2 cellular contexts compared by ENCODE assay signal in genomic region chr17:38454528-38454927, GRCh38.
A peak's percentile ranks its signal among the peaks of the same experiment; 100 is the strongest.
TF ChIP-seq lines count a peak whose summit lies in the region.

No MANE protein-coding gene starts in this region.

TF ChIP-seq in Ishikawa, 13 proteins besides CTCF, POLR2A, EP300 and RAD21 (continued from another document):
- TF ChIP-seq TEAD4 (IDR thresholded peaks at IDR 0.05): no peak
- TF ChIP-seq EGR1 (IDR thresholded peaks at IDR 0.05): no peak
- TF ChIP-seq TCF12 (IDR thresholded peaks at IDR 0.05; ENCODE audit: low read depth): peak; percentile 79
- TF ChIP-seq USF1 (IDR thresholded peaks at IDR 0.05): peak; percentile 77
- TF ChIP-seq CEBPB (IDR thresholded peaks at IDR 0.05): no peak
- TF ChIP-seq, protein P1, sequence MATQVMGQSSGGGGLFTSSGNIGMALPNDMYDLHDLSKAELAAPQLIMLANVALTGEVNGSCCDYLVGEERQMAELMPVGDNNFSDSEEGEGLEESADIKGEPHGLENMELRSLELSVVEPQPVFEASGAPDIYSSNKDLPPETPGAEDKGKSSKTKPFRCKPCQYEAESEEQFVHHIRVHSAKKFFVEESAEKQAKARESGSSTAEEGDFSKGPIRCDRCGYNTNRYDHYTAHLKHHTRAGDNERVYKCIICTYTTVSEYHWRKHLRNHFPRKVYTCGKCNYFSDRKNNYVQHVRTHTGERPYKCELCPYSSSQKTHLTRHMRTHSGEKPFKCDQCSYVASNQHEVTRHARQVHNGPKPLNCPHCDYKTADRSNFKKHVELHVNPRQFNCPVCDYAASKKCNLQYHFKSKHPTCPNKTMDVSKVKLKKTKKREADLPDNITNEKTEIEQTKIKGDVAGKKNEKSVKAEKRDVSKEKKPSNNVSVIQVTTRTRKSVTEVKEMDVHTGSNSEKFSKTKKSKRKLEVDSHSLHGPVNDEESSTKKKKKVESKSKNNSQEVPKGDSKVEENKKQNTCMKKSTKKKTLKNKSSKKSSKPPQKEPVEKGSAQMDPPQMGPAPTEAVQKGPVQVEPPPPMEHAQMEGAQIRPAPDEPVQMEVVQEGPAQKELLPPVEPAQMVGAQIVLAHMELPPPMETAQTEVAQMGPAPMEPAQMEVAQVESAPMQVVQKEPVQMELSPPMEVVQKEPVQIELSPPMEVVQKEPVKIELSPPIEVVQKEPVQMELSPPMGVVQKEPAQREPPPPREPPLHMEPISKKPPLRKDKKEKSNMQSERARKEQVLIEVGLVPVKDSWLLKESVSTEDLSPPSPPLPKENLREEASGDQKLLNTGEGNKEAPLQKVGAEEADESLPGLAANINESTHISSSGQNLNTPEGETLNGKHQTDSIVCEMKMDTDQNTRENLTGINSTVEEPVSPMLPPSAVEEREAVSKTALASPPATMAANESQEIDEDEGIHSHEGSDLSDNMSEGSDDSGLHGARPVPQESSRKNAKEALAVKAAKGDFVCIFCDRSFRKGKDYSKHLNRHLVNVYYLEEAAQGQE (IDR thresholded peaks at IDR 0.05; ENCODE audit: low read depth): no peak
- no peak for TF ChIP-seq TAF1 (IDR thresholded peaks at IDR 0.05; ENCODE audit: low read depth)
- TF ChIP-seq CREB1 (IDR thresholded peaks at IDR 0.05; ENCODE audit: low read depth): no peak
- no peak for TF ChIP-seq FOXM1 (IDR thresholded peaks at IDR 0.05; ENCODE audit: borderline replicate concordance, low read depth)

TF ChIP-seq in HepG2, 621 proteins besides CTCF, POLR2A, EP300 and RAD21 (continued from another document):
- TF ChIP-seq, protein P2, sequence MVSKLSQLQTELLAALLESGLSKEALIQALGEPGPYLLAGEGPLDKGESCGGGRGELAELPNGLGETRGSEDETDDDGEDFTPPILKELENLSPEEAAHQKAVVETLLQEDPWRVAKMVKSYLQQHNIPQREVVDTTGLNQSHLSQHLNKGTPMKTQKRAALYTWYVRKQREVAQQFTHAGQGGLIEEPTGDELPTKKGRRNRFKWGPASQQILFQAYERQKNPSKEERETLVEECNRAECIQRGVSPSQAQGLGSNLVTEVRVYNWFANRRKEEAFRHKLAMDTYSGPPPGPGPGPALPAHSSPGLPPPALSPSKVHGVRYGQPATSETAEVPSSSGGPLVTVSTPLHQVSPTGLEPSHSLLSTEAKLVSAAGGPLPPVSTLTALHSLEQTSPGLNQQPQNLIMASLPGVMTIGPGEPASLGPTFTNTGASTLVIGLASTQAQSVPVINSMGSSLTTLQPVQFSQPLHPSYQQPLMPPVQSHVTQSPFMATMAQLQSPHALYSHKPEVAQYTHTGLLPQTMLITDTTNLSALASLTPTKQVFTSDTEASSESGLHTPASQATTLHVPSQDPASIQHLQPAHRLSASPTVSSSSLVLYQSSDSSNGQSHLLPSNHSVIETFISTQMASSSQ (IDR thresholded peaks at IDR 0.05; ENCODE audit: low read depth): no peak
- TF ChIP-seq, protein P2 (CRISPR knock-in tag; IDR thresholded peaks at IDR 0.05; ENCODE audit: borderline replicate concordance): no peak
- TF ChIP-seq ZIK1 (CRISPR knock-in tag; IDR thresholded peaks at IDR 0.05; ENCODE audit: borderline replicate concordance, low read depth): no peak
- TF ChIP-seq TBP (CRISPR knock-in tag; IDR thresholded peaks at IDR 0.05): no peak
- no peak for TF ChIP-seq AHR (CRISPR knock-in tag; IDR thresholded peaks at IDR 0.05)
- TF ChIP-seq, protein P3, sequence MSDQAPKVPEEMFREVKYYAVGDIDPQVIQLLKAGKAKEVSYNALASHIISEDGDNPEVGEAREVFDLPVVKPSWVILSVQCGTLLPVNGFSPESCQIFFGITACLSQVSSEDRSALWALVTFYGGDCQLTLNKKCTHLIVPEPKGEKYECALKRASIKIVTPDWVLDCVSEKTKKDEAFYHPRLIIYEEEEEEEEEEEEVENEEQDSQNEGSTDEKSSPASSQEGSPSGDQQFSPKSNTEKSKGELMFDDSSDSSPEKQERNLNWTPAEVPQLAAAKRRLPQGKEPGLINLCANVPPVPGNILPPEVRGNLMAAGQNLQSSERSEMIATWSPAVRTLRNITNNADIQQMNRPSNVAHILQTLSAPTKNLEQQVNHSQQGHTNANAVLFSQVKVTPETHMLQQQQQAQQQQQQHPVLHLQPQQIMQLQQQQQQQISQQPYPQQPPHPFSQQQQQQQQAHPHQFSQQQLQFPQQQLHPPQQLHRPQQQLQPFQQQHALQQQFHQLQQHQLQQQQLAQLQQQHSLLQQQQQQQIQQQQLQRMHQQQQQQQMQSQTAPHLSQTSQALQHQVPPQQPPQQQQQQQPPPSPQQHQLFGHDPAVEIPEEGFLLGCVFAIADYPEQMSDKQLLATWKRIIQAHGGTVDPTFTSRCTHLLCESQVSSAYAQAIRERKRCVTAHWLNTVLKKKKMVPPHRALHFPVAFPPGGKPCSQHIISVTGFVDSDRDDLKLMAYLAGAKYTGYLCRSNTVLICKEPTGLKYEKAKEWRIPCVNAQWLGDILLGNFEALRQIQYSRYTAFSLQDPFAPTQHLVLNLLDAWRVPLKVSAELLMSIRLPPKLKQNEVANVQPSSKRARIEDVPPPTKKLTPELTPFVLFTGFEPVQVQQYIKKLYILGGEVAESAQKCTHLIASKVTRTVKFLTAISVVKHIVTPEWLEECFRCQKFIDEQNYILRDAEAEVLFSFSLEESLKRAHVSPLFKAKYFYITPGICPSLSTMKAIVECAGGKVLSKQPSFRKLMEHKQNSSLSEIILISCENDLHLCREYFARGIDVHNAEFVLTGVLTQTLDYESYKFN (CRISPR knock-in tag; conservative IDR thresholded peaks at IDR 0.05): no peak
- TF ChIP-seq ZNF549 (CRISPR knock-in tag; IDR thresholded peaks at IDR 0.05): no peak
- no peak for TF ChIP-seq ZGPAT (CRISPR knock-in tag; IDR thresholded peaks at IDR 0.05)
- no peak for TF ChIP-seq NR2C2 (CRISPR knock-in tag; IDR thresholded peaks at IDR 0.05; ENCODE audit: borderline replicate concordance)
- TF ChIP-seq NFKBIZ (CRISPR knock-in tag; IDR thresholded peaks at IDR 0.05): no peak
- peak; percentile 44; the same call in 1 of the 2 replicates for TF ChIP-seq FOSL2 (CRISPR knock-in tag; IDR thresholded peaks at IDR 0.05)
- TF ChIP-seq, protein P4, sequence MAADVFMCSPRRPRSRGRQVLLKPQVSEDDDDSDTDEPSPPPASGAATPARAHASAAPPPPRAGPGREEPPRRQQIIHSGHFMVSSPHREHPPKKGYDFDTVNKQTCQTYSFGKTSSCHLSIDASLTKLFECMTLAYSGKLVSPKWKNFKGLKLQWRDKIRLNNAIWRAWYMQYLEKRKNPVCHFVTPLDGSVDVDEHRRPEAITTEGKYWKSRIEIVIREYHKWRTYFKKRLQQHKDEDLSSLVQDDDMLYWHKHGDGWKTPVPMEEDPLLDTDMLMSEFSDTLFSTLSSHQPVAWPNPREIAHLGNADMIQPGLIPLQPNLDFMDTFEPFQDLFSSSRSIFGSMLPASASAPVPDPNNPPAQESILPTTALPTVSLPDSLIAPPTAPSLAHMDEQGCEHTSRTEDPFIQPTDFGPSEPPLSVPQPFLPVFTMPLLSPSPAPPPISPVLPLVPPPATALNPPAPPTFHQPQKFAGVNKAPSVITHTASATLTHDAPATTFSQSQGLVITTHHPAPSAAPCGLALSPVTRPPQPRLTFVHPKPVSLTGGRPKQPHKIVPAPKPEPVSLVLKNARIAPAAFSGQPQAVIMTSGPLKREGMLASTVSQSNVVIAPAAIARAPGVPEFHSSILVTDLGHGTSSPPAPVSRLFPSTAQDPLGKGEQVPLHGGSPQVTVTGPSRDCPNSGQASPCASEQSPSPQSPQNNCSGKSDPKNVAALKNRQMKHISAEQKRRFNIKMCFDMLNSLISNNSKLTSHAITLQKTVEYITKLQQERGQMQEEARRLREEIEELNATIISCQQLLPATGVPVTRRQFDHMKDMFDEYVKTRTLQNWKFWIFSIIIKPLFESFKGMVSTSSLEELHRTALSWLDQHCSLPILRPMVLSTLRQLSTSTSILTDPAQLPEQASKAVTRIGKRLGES (CRISPR knock-in tag; IDR thresholded peaks at IDR 0.05; ENCODE audit: borderline replicate concordance): no peak
